1 cellular context compared by ENCODE assay signal in the genomic region with DNA sequence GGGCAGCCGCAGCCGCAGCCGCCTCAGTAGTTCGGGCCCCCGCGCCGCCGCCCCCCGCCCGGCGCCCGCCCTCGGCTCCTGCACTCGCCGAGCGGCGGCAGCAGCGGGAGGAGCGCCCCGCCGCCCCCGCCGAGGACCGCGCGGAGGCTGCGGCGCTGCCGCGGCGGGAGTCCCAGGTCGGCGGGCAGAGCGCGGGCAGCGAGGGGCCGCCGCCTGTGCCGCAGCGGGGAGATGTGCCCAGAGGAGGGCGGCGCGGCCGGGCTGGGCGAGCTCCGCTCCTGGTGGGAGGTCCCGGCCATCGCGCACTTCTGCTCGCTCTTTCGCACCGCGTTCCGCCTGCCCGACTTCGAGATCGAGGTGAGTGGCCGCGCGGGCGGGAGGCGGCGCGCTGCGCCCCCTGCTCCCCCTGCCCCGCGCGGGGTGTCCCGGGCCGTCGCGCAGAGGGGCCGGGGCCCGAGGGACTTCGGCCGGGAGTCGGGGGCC.
TF ChIP-seq lines count a peak whose summit lies in the region.

No MANE protein-coding gene starts in this region.

TF ChIP-seq in K562, 482 proteins besides CTCF, POLR2A, EP300 and RAD21 (continued from another document):
- TF ChIP-seq KDM5B (IDR thresholded peaks at IDR 0.05; ENCODE audit: insufficient replicate concordance, low read depth, low read length): no peak
- TF ChIP-seq, protein P1, sequence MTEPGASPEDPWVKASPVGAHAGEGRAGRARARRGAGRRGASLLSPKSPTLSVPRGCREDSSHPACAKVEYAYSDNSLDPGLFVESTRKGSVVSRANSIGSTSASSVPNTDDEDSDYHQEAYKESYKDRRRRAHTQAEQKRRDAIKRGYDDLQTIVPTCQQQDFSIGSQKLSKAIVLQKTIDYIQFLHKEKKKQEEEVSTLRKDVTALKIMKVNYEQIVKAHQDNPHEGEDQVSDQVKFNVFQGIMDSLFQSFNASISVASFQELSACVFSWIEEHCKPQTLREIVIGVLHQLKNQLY (CRISPR knock-in tag; conservative IDR thresholded peaks at IDR 0.05): no peak
